ENCODE assay signal across 18 cellular contexts in genomic region chr10:111944331-111944730, GRCh38.
DNase-seq lines count a peak whose midpoint lies in the region; ATAC-seq and TF ChIP-seq lines count a peak whose summit lies in the region.
"Had no signal": no experiment of that assay in that cellular context is flagged by ENCODE, and none has a peak within 500 bp of the region (broad histone marks: within the 10 kb centered on the region; RNA-seq: fewer than 3 reads in every experiment).

No MANE protein-coding gene starts in this region.

- BruUV-seq in HCT116 (replicated peaks; lab: Mats Ljungman, UMichigan), result no TSS peak

- no peaks in the 10 kb centered on the region for H3K9me3 ChIP-seq in HCT116 (ENCODE audit: control insufficient read depth in 1 of 2, insufficient read depth in 1 of 2, low read depth in 1 of 2, low read length in 2 of 2)
- no peaks in the 10 kb centered on the region for H3K9me3 ChIP-seq in WERI-Rb-1 (ENCODE audit: severe bottlenecking)
- no peaks in the 10 kb centered on the region for H3K9me3 ChIP-seq in testis

- H3K27me3 ChIP-seq in HCT116 (ENCODE audit: insufficient read depth, low read length) (peaks cover 29% of the 10 kb centered on the region), WERI-Rb-1 (ENCODE audit: insufficient read depth, low read depth, severe bottlenecking) (no peaks in the 10 kb centered on the region), testis (no peaks in the 10 kb centered on the region)

- RAD21 ChIA-PET in HCT116 (lab: Charles Lee; ENCODE audit: low non-redundant PET in 1 of 2, low total read pairs in 2 of 2, uncharacterized antibody in 2 of 2, unreplicated experiment in 2 of 2), result no interaction called here

- CTCF ChIA-PET in HCT116 (lab: Charles Lee), result no interaction called here

- H3K36me3 ChIP-seq in HCT116 (ENCODE audit: control insufficient read depth in 1 of 2, insufficient read depth in 2 of 2, low read length in 2 of 2) (no peaks in the 10 kb centered on the region), WERI-Rb-1 (no peaks in the 10 kb centered on the region), testis (ENCODE audit: low read depth, missing control alignments) (no peaks in the 10 kb centered on the region)

- TF ChIP-seq CTCF in HCT116 (IDR thresholded peaks at IDR 0.05 in 2 of 3, conservative IDR thresholded peaks at IDR 0.05 in 1 of 3; ENCODE audit: borderline replicate concordance in 1 of 3, insufficient read depth in 1 of 3, low read depth in 2 of 3, low read length in 2 of 3), result peak in 2 of 3 experiments; percentile 17 to 24; a peak in 2 of 6 replicates
- no peak for TF ChIP-seq CTCF in WERI-Rb-1 (IDR thresholded peaks at IDR 0.05; ENCODE audit: low read depth, low read length)
- TF ChIP-seq CTCF in testis (IDR thresholded peaks at IDR 0.05), result no peak

- H3K4me3 ChIP-seq in HCT116 (replicated peaks in 1 of 2; ENCODE audit: low read depth in 1 of 2, low read length in 2 of 2) (no peak overlapping the region), WERI-Rb-1 (ENCODE audit: low read depth, low read length) (no peak overlapping the region), testis (no peak overlapping the region)
- H3K4me3 ChIP-seq: PC-9 had no signal

- H2AFZ ChIP-seq in HCT116 (ENCODE audit: low read depth, low read length, poor library complexity, severe bottlenecking), result no peak overlapping the region
- H2AFZ ChIP-seq: PC-9 had no signal

- H3K9me2 ChIP-seq in HCT116 (ENCODE audit: insufficient read depth), result no peaks in the 10 kb centered on the region

- H3K4me1 ChIP-seq in HCT116 (ENCODE audit: control insufficient read depth in 1 of 2, insufficient read depth in 2 of 2, low read length in 2 of 2) (no peaks in the 10 kb centered on the region), testis (no peaks in the 10 kb centered on the region)

- POLR2A ChIA-PET in HCT116 (lab: Charles Lee), result no interaction called here

- peak; percentile 81 for ATAC-seq in HCT116
- no peak for ATAC-seq in HG02970 (IDR thresholded peaks at IDR 0.05; ENCODE audit: low FRiP score, unreplicated experiment)
- no peak for ATAC-seq in HG03025 (IDR thresholded peaks at IDR 0.05; ENCODE audit: low FRiP score, unreplicated experiment)

- no peak for TF ChIP-seq POLR2A in HCT116 (IDR thresholded peaks at IDR 0.05; ENCODE audit: borderline replicate concordance, extremely low read depth, insufficient read depth, insufficient read length)
- TF ChIP-seq POLR2A in testis (IDR thresholded peaks at IDR 0.05), result no peak

- TF ChIP-seq RAD21 in HCT116 (IDR thresholded peaks at IDR 0.05; ENCODE audit: low read depth), result no peak

- intact Hi-C loops in HCT116 (cut with micrococcal nuclease) (no loop called here), testis (cut with DNase I; ENCODE audit: low total_unique reads) (no loop called here)

- no peaks in the 10 kb centered on the region for H4K20me1 ChIP-seq in HCT116 (ENCODE audit: insufficient read depth)

- WGBS in testis, 2 donors, result 83 to 86% methylated on average over 1 to 6 of the region's 6 CpGs

- H3K9ac ChIP-seq in HCT116 (ENCODE audit: low read length), result no peak overlapping the region

- no peak overlapping the region for H3K4me2 ChIP-seq in HCT116 (ENCODE audit: low read length)
- H3K4me2 ChIP-seq: PC-9 had no signal

- H3K27ac ChIP-seq in HCT116 (ENCODE audit: low read depth, low read length), result no peak overlapping the region
- H3K27ac ChIP-seq in WERI-Rb-1, result no peak overlapping the region
- no peak overlapping the region for H3K27ac ChIP-seq in testis
- H3K27ac ChIP-seq: PC-9, RWPE1 had no signal

- DNase-seq in HCT116 (ENCODE audit: low read depth, low spot score) (no peak), WERI-Rb-1 (peak; percentile 9), islet precursor cell (peak; percentile 54), testis (peak; percentile 15), GM03348 (ENCODE audit: low spot score) (no peak)
- DNase-seq: ACHN, AML-193, DND-41, HCEC 1CT, KG1, NCI-H1694 treated with DMSO at 0.1 percent for 48 hours, NCI-H2107, NCI-H510A treated with DMSO at 0.1 percent for 48 hours, PC-9, SIG-M5 had no signal

- no peaks in the 10 kb centered on the region for H3K79me2 ChIP-seq in HCT116 (ENCODE audit: insufficient read depth, low read length)

TF ChIP-seq in HCT116, 20 proteins besides CTCF, POLR2A, EP300 and RAD21:
- TF ChIP-seq SIN3A (IDR thresholded peaks at IDR 0.05; ENCODE audit: low read depth) (no peak), FOSL1 (IDR thresholded peaks at IDR 0.05; ENCODE audit: low read depth) (no peak), CEBPB (IDR thresholded peaks at IDR 0.05; ENCODE audit: low read depth) (no peak), SRF (IDR thresholded peaks at IDR 0.05; ENCODE audit: low read depth) (no peak), YY1 (IDR thresholded peaks at IDR 0.05; ENCODE audit: extremely low read depth, insufficient replicate concordance, low read depth, low read length) (no peak), EZH2phosphoT487 (IDR thresholded peaks at IDR 0.05; ENCODE audit: borderline replicate concordance) (no peak)
- TF ChIP-seq, protein P1, sequence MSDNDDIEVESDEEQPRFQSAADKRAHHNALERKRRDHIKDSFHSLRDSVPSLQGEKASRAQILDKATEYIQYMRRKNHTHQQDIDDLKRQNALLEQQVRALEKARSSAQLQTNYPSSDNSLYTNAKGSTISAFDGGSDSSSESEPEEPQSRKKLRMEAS (IDR thresholded peaks at IDR 0.05), result no peak
- TF ChIP-seq, protein P2, sequence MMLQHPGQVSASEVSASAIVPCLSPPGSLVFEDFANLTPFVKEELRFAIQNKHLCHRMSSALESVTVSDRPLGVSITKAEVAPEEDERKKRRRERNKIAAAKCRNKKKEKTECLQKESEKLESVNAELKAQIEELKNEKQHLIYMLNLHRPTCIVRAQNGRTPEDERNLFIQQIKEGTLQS (IDR thresholded peaks at IDR 0.05), result no peak

Comparison
In these comparisons a context has a peak if more than half of its experiments do, and no peak if none do; other contexts are left out.
1. DNase-seq: peak in WERI-Rb-1 (single experiment), islet precursor cell (single experiment) and testis (single experiment); none in HCT116 (single experiment) and GM03348 (single experiment).
2. CTCF ChIP-seq: peak in HCT116 (2 of 3); none in WERI-Rb-1 (single experiment) and testis (0 of 3).